Comparison of ENCODE assay signal across 8 cellular contexts in genomic region chr2:108786008-108786353, GRCh38. TPM values are rescaled to one million over a fixed set of nuclear protein-coding genes. Genes with fewer than 3 reads are reported as not detected.
A peak's percentile ranks its signal among the peaks of the same experiment; 100 is the strongest.
DNase-seq lines count a peak whose midpoint lies in the region; ATAC-seq and TF ChIP-seq lines count a peak whose summit lies in the region.

No MANE protein-coding gene starts in this region.

- H3K9me3 Mint-ChIP-seq in brain, result peaks cover 0 to 2% (median 0%) of the 10 kb centered on the region in 5 experiments

- peaks cover 33% of the 10 kb centered on the region for H3K4me1 Mint-ChIP-seq in brain

- peaks cover 14% of the 10 kb centered on the region for H3K4me1 ChIP-seq in mononuclear cell (ENCODE audit: insufficient read depth, low read length)

- no peaks in the 10 kb centered on the region for H3K9me3 ChIP-seq in mononuclear cell (ENCODE audit: low read depth, low read length)

- H3K27me3 Mint-ChIP-seq in brain, result peaks cover 3% of the 10 kb centered on the region

- CTCF ChIA-PET in AG04449 (lab: Yijun Ruan, JAX), result no interaction called here

- POLR2A ChIA-PET in AG04449 (lab: Yijun Ruan, JAX), result no interaction called here

- in situ Hi-C loops in GM13976 (cut with MboI; ENCODE audit: low sequenced_read_pairs, unreplicated experiment), result no loop called here

- no peaks in the 10 kb centered on the region for H3K27me3 ChIP-seq in mononuclear cell (ENCODE audit: insufficient read depth, low read length)

- ATAC-seq in HG03558 (IDR thresholded peaks at IDR 0.05; ENCODE audit: extremely low read depth, unreplicated experiment), result peak; percentile 1

- H3K4me3 ChIP-seq in AG04449 (ENCODE audit: low read depth, low read length), result peak overlapping the region; percentile 78
- H3K4me3 ChIP-seq in mononuclear cell (ENCODE audit: low read length), result peak overlapping the region; percentile 73

- no peak for TF ChIP-seq CTCF in AG04449 (IDR thresholded peaks at IDR 0.05; ENCODE audit: insufficient read depth, low read length, missing control alignments)
- no peak for TF ChIP-seq CTCF in brain (conservative IDR thresholded peaks at IDR 0.05)
- no peak for TF ChIP-seq CTCF in GM13976 (IDR thresholded peaks at IDR 0.05; ENCODE audit: borderline replicate concordance, control extremely low read depth, extremely low read depth, insufficient read depth, missing control alignments)

- peak overlapping the region; percentile 95 to 100 (median 99) for H3K4me3 Mint-ChIP-seq in brain

- peak overlapping the region; percentile 73 to 96 (median 91) for H3K27ac Mint-ChIP-seq in brain

- peaks cover 42% of the 10 kb centered on the region for H3K36me3 Mint-ChIP-seq in brain

- DNase-seq in AG04449 (ENCODE audit: low read depth, low spot score) (no peak), GM13976 (ENCODE audit: low spot score) (no peak), activated gamma-delta T cell (lab: John Stamatoyannopoulos, UW) (no peak), SKM-1 treated with dmso at 0.1 percent for 144 hours (lab: John Stamatoyannopoulos, UW; ENCODE audit: unreplicated experiment) (no peak)
- no peak for DNase-seq in activated effector memory CD4-positive, alpha-beta T cell treated with Interleukin-2 at 50 U/mL for 16 hours

RNA-seq across cellular contexts. Expression of gene CCDC138, which starts 0.6 kb away (rescaled TPM):
- 1.7 TPM for polyA plus RNA-seq in brain (ENCODE audit: insufficient read depth, low read depth, low replicate concordance)
- total RNA-seq in mononuclear cell, result 4.9 TPM
